Comparison of ENCODE assay signal across 21 cellular contexts in genomic region chr2:100944617-100945432, GRCh38. TPM values are rescaled to one million over a fixed set of nuclear protein-coding genes. Genes with fewer than 3 reads are reported as not detected.
DNase-seq lines count a peak whose midpoint lies in the region; ATAC-seq and TF ChIP-seq lines count a peak whose summit lies in the region.
"Had no signal": no experiment of that assay in that cellular context is flagged by ENCODE, and none has a peak within 500 bp of the region (broad histone marks: within the 10 kb centered on the region; RNA-seq: fewer than 3 reads in every experiment).

No MANE protein-coding gene starts in this region.

- H3K27me3 Mint-ChIP-seq in neural progenitor cell (ENCODE audit: insufficient read depth, low read depth) (peaks cover 14% of the 10 kb centered on the region), nephron progenitor cell (ENCODE audit: low read depth, poor library complexity) (peaks cover 15% of the 10 kb centered on the region)

- H3K27me3 ChIP-seq in IMR-90 (ENCODE audit: control insufficient read depth, insufficient read depth, low read length) = no peaks in the 10 kb centered on the region
- no peaks in the 10 kb centered on the region for H3K27me3 ChIP-seq in neural progenitor cell
- no peaks in the 10 kb centered on the region for H3K27me3 ChIP-seq in thyroid gland
- H3K27me3 ChIP-seq: Peyer's patch had no signal

- no peak overlapping the region for H4K5ac ChIP-seq in IMR-90 (ENCODE audit: low read depth, low read length)

- H2BK20ac ChIP-seq in IMR-90 (ENCODE audit: low read depth, low read length) = no peak overlapping the region

- no peaks in the 10 kb centered on the region for H3K36me3 Mint-ChIP-seq in neural progenitor cell
- no peaks in the 10 kb centered on the region for H3K36me3 Mint-ChIP-seq in nephron progenitor cell (ENCODE audit: low read depth)
- H3K36me3 Mint-ChIP-seq: CD8-positive, alpha-beta memory T cell had no signal

- peak overlapping the region; percentile 38; the same call in 1 of the 2 replicates for H2AK5ac ChIP-seq in IMR-90 (ENCODE audit: low read depth, low read length)

- TF ChIP-seq RAD21 in IMR-90 (IDR thresholded peaks at IDR 0.05; ENCODE audit: low read length) = no peak

- intact Hi-C loops in IMR-90 (cut with micrococcal nuclease) (no loop called here), thyroid gland (cut with DNase I) (no loop called here)

- no peak overlapping the region; the same call in 1 of the 2 replicates for H3K14ac ChIP-seq in IMR-90 (replicated peaks; ENCODE audit: low read depth, low read length)

- H3K9me3 Mint-ChIP-seq in neural progenitor cell = no peaks in the 10 kb centered on the region
- peaks cover 3% of the 10 kb centered on the region for H3K9me3 Mint-ChIP-seq in nephron progenitor cell
- H3K9me3 Mint-ChIP-seq: CD8-positive, alpha-beta memory T cell had no signal

- CTCF ChIA-PET in IMR-90 (lab: Yijun Ruan, JAX) = no interaction called here

- no peak overlapping the region for H2BK120ac ChIP-seq in IMR-90 (ENCODE audit: low read depth, low read length)

- H3K9me3 ChIP-seq in IMR-90 (ENCODE audit: control insufficient read depth, insufficient read depth, low read length) (no peaks in the 10 kb centered on the region), neural progenitor cell (ENCODE audit: low read depth) (no peaks in the 10 kb centered on the region), thyroid gland (no peaks in the 10 kb centered on the region)
- H3K9me3 ChIP-seq: Peyer's patch had no signal

- H2AK9ac ChIP-seq in IMR-90 (replicated peaks; ENCODE audit: low read depth, low read length, poor library complexity) = no peak overlapping the region

- no peak for TF ChIP-seq CTCF in IMR-90 (conservative IDR thresholded peaks at IDR 0.05; ENCODE audit: low read depth, low read length)
- TF ChIP-seq CTCF in neural progenitor cell (IDR thresholded peaks at IDR 0.05) = no peak
- no peak for TF ChIP-seq CTCF in thyroid gland (IDR thresholded peaks at IDR 0.05)
- no peak for TF ChIP-seq CTCF in nephron progenitor cell (IDR thresholded peaks at IDR 0.05)

- WGBS in IMR-90 (ENCODE audit: extremely low coverage in 2 of 2, insufficient read length in 1 of 2), 2 experiments = 93% methylated on average over 11 of the region's 19 CpGs; no CpG with 5 or more reads in 1 of the 2 experiments
- WGBS in thyroid gland, 2 donors = 92% methylated on average over 19 of the region's 19 CpGs

- H3K4me1 ChIP-seq in IMR-90 (ENCODE audit: control insufficient read depth, insufficient read depth, low read length) (peaks cover 6% of the 10 kb centered on the region; the same call in 1 of the 2 replicates), neural progenitor cell (peaks cover 7% of the 10 kb centered on the region), thyroid gland (peaks cover 13 to 18% of the 10 kb centered on the region in 2 donors)

- no peak overlapping the region for H3K23ac ChIP-seq in IMR-90 (ENCODE audit: low read depth, low read length)

- DNase-seq in AG08395 (ENCODE audit: low spot score) (peak; percentile 17), IMR-90 (no peak), caudate nucleus (lab: John Stamatoyannopoulos, UW) (peak in 5 of 61 donors; percentile 11 to 48 (median 31)), neural progenitor cell (ENCODE audit: low spot score) (no peak), thyroid gland (no peak), cerebellar cortex (ENCODE audit: low spot score) (no peak), nephron progenitor cell (no peak)
- DNase-seq: C1 segment of cervical spinal cord; CD8-positive, alpha-beta memory T cell; DMS53; NCI-H1092; NCI-H146; NCI-H2081; NCI-H2171 treated with DMSO at 0.1 percent for 48 hours; NCI-H446; NCI-H69; NK-92 treated with Interleukin-12 subunit alpha and Interleukin-12 subunit beta, amount 100 ng/mL, for 24 hours had no signal

- no peak for ATAC-seq in IMR-90 (ENCODE audit: low read depth)
- ATAC-seq: Right ventricle myocardium inferior had no signal

- no peak overlapping the region for H3K4me3 ChIP-seq in IMR-90 (ENCODE audit: insufficient read depth, low read depth, low read length)
- H3K4me3 ChIP-seq in neural progenitor cell = no peak overlapping the region
- H3K4me3 ChIP-seq in thyroid gland (replicated peaks in 1 of 3) = no peak overlapping the region
- H3K4me3 ChIP-seq: Peyer's patch, SK-N-MC had no signal

- H4K8ac ChIP-seq in IMR-90 (ENCODE audit: low read depth in 2 of 2, low read length in 2 of 2) = no peak overlapping the region

- no peak overlapping the region for H2BK5ac ChIP-seq in IMR-90 (ENCODE audit: low read depth, low read length, poor library complexity, severe bottlenecking)

- H3K27ac Mint-ChIP-seq in neural progenitor cell = peak overlapping the region; percentile 70
- H3K27ac Mint-ChIP-seq in nephron progenitor cell = no peak overlapping the region

- no peaks in the 10 kb centered on the region for H3F3A ChIP-seq in neural progenitor cell (ENCODE audit: low read depth)

- no peak overlapping the region for H3K56ac ChIP-seq in IMR-90 (ENCODE audit: extremely low read depth, insufficient read depth, low read length)

- in situ Hi-C loops in IMR-90 (cut with MboI; ENCODE audit: low sequenced_read_pairs) = no loop called here

- H3K4me3 Mint-ChIP-seq in neural progenitor cell = no peak overlapping the region
- no peak overlapping the region for H3K4me3 Mint-ChIP-seq in nephron progenitor cell
- H3K4me3 Mint-ChIP-seq: CD8-positive, alpha-beta memory T cell had no signal

- H3K27ac ChIP-seq in IMR-90 (ENCODE audit: insufficient read depth, low read length) (no peak overlapping the region), caudate nucleus (ENCODE audit: low read depth, low read length) (peak overlapping the region; percentile 73), neural progenitor cell (no peak overlapping the region), thyroid gland (no peak overlapping the region)
- H3K27ac ChIP-seq: KMS-11, Peyer's patch, SK-N-MC had no signal

- peaks cover 16% of the 10 kb centered on the region for H3K9me1 ChIP-seq in IMR-90 (ENCODE audit: insufficient read depth, low read length)

- H3K4me1 Mint-ChIP-seq in neural progenitor cell (peaks cover 14% of the 10 kb centered on the region), nephron progenitor cell (peaks cover 28% of the 10 kb centered on the region)

- H3K79me1 ChIP-seq in IMR-90 (ENCODE audit: low read depth in 1 of 2, low read length in 2 of 2) = no peaks in the 10 kb centered on the region

- dilution Hi-C loops in IMR-90 (cut with HindIII; ENCODE audit: low sequenced_read_pairs, unreplicated experiment) = no loop called here

- H3K4me2 ChIP-seq in IMR-90 (ENCODE audit: low read depth, low read length) = no peak overlapping the region
- no peak overlapping the region for H3K4me2 ChIP-seq in neural progenitor cell
- H3K4me2 ChIP-seq: KMS-11 had no signal

- no TSS peak for BruUV-seq in IMR-90 (replicated peaks; lab: Mats Ljungman, UMichigan)

- H2BK15ac ChIP-seq in IMR-90 (ENCODE audit: low read depth, low read length) = no peak overlapping the region

- H3K18ac ChIP-seq in IMR-90 (ENCODE audit: low read depth, low read length) = no peak overlapping the region

- H3K79me2 ChIP-seq in neural progenitor cell (ENCODE audit: low read depth) = no peaks in the 10 kb centered on the region

- peak overlapping the region; percentile 28 for H2AFZ ChIP-seq in IMR-90 (replicated peaks; ENCODE audit: low read length, poor library complexity)
- H2AFZ ChIP-seq in neural progenitor cell (replicated peaks) = no peak overlapping the region

- H4K20me1 ChIP-seq in IMR-90 (ENCODE audit: insufficient read depth, low read length) = no peaks in the 10 kb centered on the region
- H4K20me1 ChIP-seq in neural progenitor cell (ENCODE audit: low read depth) = no peaks in the 10 kb centered on the region

- H3K9ac ChIP-seq in IMR-90 (ENCODE audit: low read depth, low read length) (no peak overlapping the region), neural progenitor cell (no peak overlapping the region)
- H3K9ac ChIP-seq: KMS-11 had no signal

- H3K4ac ChIP-seq in IMR-90 (ENCODE audit: low read depth, low read length) = no peak overlapping the region

- POLR2A ChIA-PET in IMR-90 (lab: Charles Lee; ENCODE audit: unreplicated experiment) = no interaction called here

- peaks cover 4% of the 10 kb centered on the region for H3K36me3 ChIP-seq in IMR-90 (ENCODE audit: control insufficient read depth, insufficient read depth, low read length)
- H3K36me3 ChIP-seq in neural progenitor cell = no peaks in the 10 kb centered on the region
- no peaks in the 10 kb centered on the region for H3K36me3 ChIP-seq in thyroid gland

- TF ChIP-seq POLR2A in IMR-90 (IDR thresholded peaks at IDR 0.05; ENCODE audit: low read depth, low read length) (no peak), thyroid gland (IDR thresholded peaks at IDR 0.05) (no peak)

- H4K91ac ChIP-seq in IMR-90 (ENCODE audit: insufficient read depth, low read depth, low read length) = no peak overlapping the region

TF ChIP-seq in IMR-90, 13 proteins besides CTCF, POLR2A, EP300 and RAD21 (continues in another document):
- TF ChIP-seq BHLHE40 (IDR thresholded peaks at IDR 0.05; ENCODE audit: low read depth, low read length) (no peak), RFX5 (IDR thresholded peaks at IDR 0.05; ENCODE audit: low read depth, low read length) (no peak), SMC3 (IDR thresholded peaks at IDR 0.05; ENCODE audit: low read depth, low read length) (no peak), RCOR1 (IDR thresholded peaks at IDR 0.05; ENCODE audit: insufficient replicate concordance, low read length) (no peak), NFE2L2 (IDR thresholded peaks at IDR 0.05; ENCODE audit: low read depth, low read length) (no peak), MXI1 (IDR thresholded peaks at IDR 0.05; ENCODE audit: borderline replicate concordance, low read depth, low read length) (no peak), MAFK (IDR thresholded peaks at IDR 0.05; ENCODE audit: low read depth, low read length) (no peak), CEBPB (IDR thresholded peaks at IDR 0.05; ENCODE audit: low read depth, low read length) (no peak), FOS (IDR thresholded peaks at IDR 0.05; ENCODE audit: low read depth, low read length) (no peak), USF2 (IDR thresholded peaks at IDR 0.05; ENCODE audit: low read depth, low read length) (no peak)

RNA-seq across cellular contexts. Expression of gene RPL31, which starts 57.3 kb away (rescaled TPM):
- 358 and 938 TPM in 2 replicates for total RNA-seq in IMR-90 (2012; rRNA removed)
- 2,908 and 2,963 TPM in 2 replicates for polyA plus RNA-seq in IMR-90 (2012; rRNA removed)
- polyA plus RNA-seq in IMR-90 (2012; cell fraction: cytosol; rRNA removed) = 1,196 and 1,893 TPM in 2 replicates
- 150 and 1,238 TPM in 2 replicates for polyA plus RNA-seq in IMR-90 (2012; cell fraction: nucleus; rRNA removed; ENCODE audit: low replicate concordance)
- total RNA-seq in neural progenitor cell (ENCODE audit: low replicate concordance) = 2,151 and 2,596 TPM in 2 replicates
- 1,000 to 10,000 TPM in 1 of 4 donors, 100 to 1,000 TPM in 3; 216 to 1,406 (median 718) TPM for total RNA-seq in thyroid gland
